ENCODE assay signal across 8 cellular contexts in genomic region chr20:49508435-49509199, GRCh38. TPM values are rescaled to one million over a fixed set of nuclear protein-coding genes. Genes with fewer than 3 reads are reported as not detected.
A peak's percentile ranks its signal among the peaks of the same experiment; 100 is the strongest.
DNase-seq lines count a peak whose midpoint lies in the region; ATAC-seq, FAIRE-seq and TF ChIP-seq lines count a peak whose summit lies in the region.

No MANE protein-coding gene starts in this region.

- TF ChIP-seq EP300 in esophagus muscularis mucosa (IDR thresholded peaks at IDR 0.05): no peak

- no peaks in the 10 kb centered on the region for H3K9me3 Mint-ChIP-seq in activated T-cell treated with anti-CD3 and anti-CD28 coated beads, Interleukin-2, amount 50 U/mL, for 4 hours

- H3K36me3 Mint-ChIP-seq in activated T-cell treated with anti-CD3 and anti-CD28 coated beads, Interleukin-2, amount 50 U/mL, for 4 hours (ENCODE audit: insufficient read depth): no peaks in the 10 kb centered on the region

- TF ChIP-seq CTCF in esophagus muscularis mucosa (IDR thresholded peaks at IDR 0.05) (peak; percentile 53 to 65 (median 59)), pancreas (IDR thresholded peaks at IDR 0.05) (peak in 2 of 4 donors; percentile 27)

- H3K36me3 ChIP-seq in esophagus muscularis mucosa (peaks cover 0 to 25% (median 7%) of the 10 kb centered on the region in 4 donors), pancreas (no peaks in the 10 kb centered on the region)

- H3K27ac ChIP-seq in esophagus muscularis mucosa (replicated peaks in 1 of 4) (peak overlapping the region; percentile 44 to 86 (median 69)), pancreas (no peak overlapping the region)

- H3K9me3 ChIP-seq in esophagus muscularis mucosa (no peaks in the 10 kb centered on the region), pancreas (no peaks in the 10 kb centered on the region)

- WGBS in esophagus muscularis mucosa: 51% methylated on average over 13 of the region's 14 CpGs
- 39 to 50% methylated on average over 14 of the region's 14 CpGs for WGBS in pancreas, 2 donors

- H3K27me3 ChIP-seq in esophagus muscularis mucosa (no peaks in the 10 kb centered on the region), pancreas (no peaks in the 10 kb centered on the region)

- no peak overlapping the region for H3K4me3 Mint-ChIP-seq in activated T-cell treated with anti-CD3 and anti-CD28 coated beads, Interleukin-2, amount 50 U/mL, for 4 hours

- no peak for FAIRE-seq in pancreas (lab: Jason Lieb, UNC)

- intact Hi-C loops in esophagus muscularis mucosa (cut with DNase I): loop anchor here (1.0 kb wide), 1 partner anchor 174 kb away; no protein-coding TSS in a partner anchor
- intact Hi-C loops in pancreas (cut with DNase I): loop anchor here in 1 of 3 donors (5.0 kb wide), 1 partner anchor 176 kb away; no protein-coding TSS in a partner anchor

- H3K4me1 ChIP-seq in esophagus muscularis mucosa (peaks cover 0 to 50% (median 44%) of the 10 kb centered on the region in 4 donors), pancreas (no peaks in the 10 kb centered on the region)

- peak; percentile 46 to 52 for ATAC-seq in activated T-cell treated with anti-CD3 and anti-CD28 coated beads, Interleukin-2, amount 50 U/mL, for 4 hours
- ATAC-seq in pancreas (peak in 3 of 4 donors; percentile 43 to 72 (median 65)), HG02870 (IDR thresholded peaks at IDR 0.05; ENCODE audit: unreplicated experiment) (no peak)

- no peak for DNase-seq in activated T-cell treated with anti-CD3 and anti-CD28 coated beads, Interleukin-2, amount 50 U/mL, for 4 hours
- no peak for DNase-seq in activated T-cell treated with anti-CD3 and anti-CD28 coated beads, Interleukin-2, amount 50 U/mL, for 1 hour
- DNase-seq in NCI-H1105 (lab: John Stamatoyannopoulos, UW) (peak; percentile 48), SK-N-DZ (ENCODE audit: low spot score) (peak; percentile 80), esophagus muscularis mucosa (ENCODE audit: extremely low spot score) (no peak), pancreas (no peak), T1000 (lab: John Stamatoyannopoulos, UW) (no peak)

- H3K27me3 Mint-ChIP-seq in activated T-cell treated with anti-CD3 and anti-CD28 coated beads, Interleukin-2, amount 50 U/mL, for 4 hours (ENCODE audit: low read depth): peaks cover 42% of the 10 kb centered on the region

- TF ChIP-seq POLR2A in esophagus muscularis mucosa (IDR thresholded peaks at IDR 0.05; ENCODE audit: low read depth): no peak

- peaks cover 5% of the 10 kb centered on the region for H3K4me1 Mint-ChIP-seq in activated T-cell treated with anti-CD3 and anti-CD28 coated beads, Interleukin-2, amount 50 U/mL, for 4 hours (ENCODE audit: low read depth)

- H3K4me3 ChIP-seq in esophagus muscularis mucosa (no peak overlapping the region), pancreas (no peak overlapping the region)

RNA-seq across cellular contexts. Expression of gene KCNB1, which starts 26.1 kb away (rescaled TPM):
- under 1 TPM in 2 of 3 donors, not detected in 1; 0.05 TPM for total RNA-seq in activated T-cell treated with anti-CD3 and anti-CD28 coated beads, Interleukin-2, amount 50 U/mL, for 4 hours
- 3.8 and 3.9 TPM in 2 replicates for polyA plus RNA-seq in SK-N-DZ (2014; cell fraction: cytosol; rRNA removed)
- 2.2 and 4.3 TPM in 2 replicates for polyA plus RNA-seq in SK-N-DZ (2014; cell fraction: nucleus; rRNA removed)
- 10 to 100 TPM; 32.3 to 55.5 (median 51.9) TPM for total RNA-seq in esophagus muscularis mucosa
- 1 to 10 TPM in 1 of 6 donors, under 1 TPM in 5; 0.28 to 2.5 (median 0.31) TPM for total RNA-seq in pancreas
- under 1 TPM; 0.30 to 0.47 TPM for polyA plus RNA-seq in pancreas

RNA-seq across cellular contexts. Expression of gene PTGIS, which starts 59.3 kb away (rescaled TPM):
- 1 to 10 TPM; 1.6 to 2.4 (median 2.1) TPM for total RNA-seq in activated T-cell treated with anti-CD3 and anti-CD28 coated beads, Interleukin-2, amount 50 U/mL, for 4 hours
- 4.9 and 10.9 TPM in 2 replicates for polyA plus RNA-seq in SK-N-DZ (2014; cell fraction: cytosol; rRNA removed)
- polyA plus RNA-seq in SK-N-DZ (2014; cell fraction: nucleus; rRNA removed): 3.0 and 5.4 TPM in 2 replicates
- total RNA-seq in esophagus muscularis mucosa: 100 to 1,000 TPM; 107 to 217 (median 130) TPM
- 10 to 100 TPM in 3 of 6 donors, 1 to 10 TPM in 3; 1.2 to 16.2 (median 6.6) TPM for total RNA-seq in pancreas
- polyA plus RNA-seq in pancreas: 1 to 10 TPM; 1.6 to 3.5 TPM

Comparison
In these comparisons a context has a peak if more than half of its experiments do, and no peak if none do; other contexts are left out.
1. DNase-seq: peak in NCI-H1105 (single experiment) and SK-N-DZ (single experiment); none in activated T-cell treated with anti-CD3 and anti-CD28 coated beads, Interleukin-2, amount 50 U/mL, for 4 hours (single experiment), activated T-cell treated with anti-CD3 and anti-CD28 coated beads, Interleukin-2, amount 50 U/mL, for 1 hour (single experiment), esophagus muscularis mucosa (single experiment), pancreas (0 of 6) and T1000 (single experiment).
2. H3K27ac ChIP-seq: peak in esophagus muscularis mucosa (4 of 4); none in pancreas (0 of 4).
3. RNA of gene KCNB1, which starts 26.1 kb away (total RNA-seq): 32.3 to 55.5 TPM in esophagus muscularis mucosa; 0.28 to 2.5 TPM in pancreas and 0.05 TPM in activated T-cell treated with anti-CD3 and anti-CD28 coated beads, Interleukin-2, amount 50 U/mL, for 4 hours; every median in the first group is over 4 times any median in the second.
4. RNA of gene PTGIS, which starts 59.3 kb away (total RNA-seq): 107 to 217 TPM in esophagus muscularis mucosa; 1.2 to 16.2 TPM in pancreas and 1.6 to 2.4 TPM in activated T-cell treated with anti-CD3 and anti-CD28 coated beads, Interleukin-2, amount 50 U/mL, for 4 hours; every median in the first group is over 4 times any median in the second.